Comparison of ENCODE assay signal across 19 cellular contexts in the genomic region with DNA sequence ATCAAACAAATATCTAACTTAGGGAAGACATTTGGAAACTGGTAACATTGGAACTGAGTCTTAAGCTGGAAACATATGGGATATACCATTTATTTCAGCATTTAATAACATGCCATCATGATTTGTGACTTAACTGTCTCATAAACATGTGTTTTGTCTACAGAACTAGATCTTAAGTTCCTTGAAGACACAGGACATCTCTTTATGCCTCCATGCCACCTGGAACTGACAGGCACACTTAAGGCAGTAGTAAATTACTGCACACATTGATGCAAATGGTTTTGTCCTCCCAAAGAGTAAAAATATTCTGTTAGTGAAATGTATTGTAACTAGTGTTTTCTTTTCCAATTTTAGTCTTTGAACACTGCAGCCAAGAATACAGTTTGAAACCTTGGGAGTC. TPM values are rescaled to one million over a fixed set of nuclear protein-coding genes. Genes with fewer than 3 reads are reported as not detected.
DNase-seq lines count a peak whose midpoint lies in the region; ATAC-seq, FAIRE-seq and TF ChIP-seq lines count a peak whose summit lies in the region.
"Had no signal": no experiment of that assay in that cellular context is flagged by ENCODE, and none has a peak within 500 bp of the region (broad histone marks: within the 10 kb centered on the region; RNA-seq: fewer than 3 reads in every experiment).

No MANE protein-coding gene starts in this region.

- peaks cover 6% of the 10 kb centered on the region for H3K27me3 ChIP-seq in Loucy (ENCODE audit: insufficient read depth, low read length, poor library complexity, severe bottlenecking)
- no peaks in the 10 kb centered on the region for H3K27me3 ChIP-seq in K562 (ENCODE audit: control insufficient read depth in 2 of 2, insufficient read depth in 2 of 2, low read length in 2 of 2)
- no peaks in the 10 kb centered on the region for H3K27me3 ChIP-seq in smooth muscle cell (ENCODE audit: low read depth)
- H3K27me3 ChIP-seq: BLaER1, Peyer's patch, SJSA1 had no signal

- H3K9me1 ChIP-seq in K562 (ENCODE audit: control insufficient read depth, insufficient read depth, low read length): no peaks in the 10 kb centered on the region

- no peak for FAIRE-seq in K562 (lab: Jason Lieb, UNC)
- FAIRE-seq: A204.1, D721Med, H54 had no signal

- H3F3A ChIP-seq in Loucy (ENCODE audit: low read depth): no peaks in the 10 kb centered on the region
- no peaks in the 10 kb centered on the region for H3F3A ChIP-seq in smooth muscle cell (ENCODE audit: low read depth)

- TF ChIP-seq POLR2A in K562 (conservative IDR thresholded peaks at IDR 0.05): no peak

- no peak for TF ChIP-seq RAD21 in K562 (CRISPR knock-in tag; conservative IDR thresholded peaks at IDR 0.05 in 1 of 2, IDR thresholded peaks at IDR 0.05 in 1 of 2)

- no peak overlapping the region for H3K9ac ChIP-seq in Loucy (ENCODE audit: low read depth, low read length, poor library complexity, severe bottlenecking)
- H3K9ac ChIP-seq in K562 (ENCODE audit: insufficient read depth in 1 of 2, low read depth in 2 of 2, low read length in 2 of 2): 0 out of 4 replicates have a peak overlapping the region, but pooled peaks of 1 of the 2 experiments have one; percentile 96
- H3K9ac ChIP-seq in smooth muscle cell (ENCODE audit: low read depth): no peak overlapping the region
- H3K9ac ChIP-seq: BLaER1 had no signal

- CTCF ChIA-PET in K562 (lab: Yijun Ruan, JAX; ENCODE audit: low intra/inter-chr PET ratio): no interaction called here

- H3K36me3 Mint-ChIP-seq in activated naive CD8-positive, alpha-beta T cell treated with anti-CD3 and anti-CD28 coated beads, Interleukin-2, amount 10 ng/mL, durations not matched to agents 7 days and 5 days: peaks cover 10% of the 10 kb centered on the region
- peaks cover 26% of the 10 kb centered on the region for H3K36me3 Mint-ChIP-seq in activated naive CD8-positive, alpha-beta T cell treated with anti-CD3 and anti-CD28 coated beads, Interleukin-2, amount 50 U/mL, for 24 hours (ENCODE audit: low read depth)

- H3K9me3 Mint-ChIP-seq in activated naive CD8-positive, alpha-beta T cell treated with anti-CD3 and anti-CD28 coated beads, Interleukin-2, amount 10 ng/mL, durations not matched to agents 7 days and 5 days: no peaks in the 10 kb centered on the region
- no peaks in the 10 kb centered on the region for H3K9me3 Mint-ChIP-seq in activated naive CD8-positive, alpha-beta T cell treated with anti-CD3 and anti-CD28 coated beads, Interleukin-2, amount 50 U/mL, for 24 hours
- H3K9me3 Mint-ChIP-seq: CD8-positive, alpha-beta memory T cell had no signal

- intact Hi-C loops in K562 (cut with micrococcal nuclease): loop anchor here (5.0 kb wide), 1 partner anchor 329 kb away; a partner anchor contains a TSS

- H4K20me1 ChIP-seq in Loucy (ENCODE audit: insufficient read depth, low read length, poor library complexity, severe bottlenecking): peaks cover 9% of the 10 kb centered on the region
- peaks cover 5% of the 10 kb centered on the region; the same call in 1 of the 2 replicates for H4K20me1 ChIP-seq in K562 (replicated peaks; ENCODE audit: control insufficient read depth, insufficient read depth, low read length)
- H4K20me1 ChIP-seq in smooth muscle cell (ENCODE audit: low read depth): no peaks in the 10 kb centered on the region
- H4K20me1 ChIP-seq: BLaER1 had no signal

- H3K4me2 ChIP-seq in Loucy (ENCODE audit: low read depth, low read length, poor library complexity, severe bottlenecking) (no peak overlapping the region), K562 (ENCODE audit: insufficient read depth, low read length) (no peak overlapping the region), smooth muscle cell (no peak overlapping the region)

- in situ Hi-C loops in K562 (cut with MboI): no loop called here

- no peak for TF ChIP-seq CTCF in Loucy (conservative IDR thresholded peaks at IDR 0.05; ENCODE audit: low read length)
- TF ChIP-seq CTCF in K562 (IDR thresholded peaks at IDR 0.05 in 2 of 3, conservative IDR thresholded peaks at IDR 0.05 in 1 of 3; ENCODE audit: insufficient read depth in 2 of 3, low read depth in 1 of 3, low read length in 3 of 3): no peak
- no peak for TF ChIP-seq CTCF in smooth muscle cell (IDR thresholded peaks at IDR 0.05; ENCODE audit: borderline replicate concordance, insufficient read depth, poor library complexity, severe bottlenecking)

- H3K27ac Mint-ChIP-seq in activated naive CD8-positive, alpha-beta T cell treated with anti-CD3 and anti-CD28 coated beads, Interleukin-2, amount 10 ng/mL, durations not matched to agents 7 days and 5 days: no peak overlapping the region
- no peak overlapping the region for H3K27ac Mint-ChIP-seq in activated naive CD8-positive, alpha-beta T cell treated with anti-CD3 and anti-CD28 coated beads, Interleukin-2, amount 50 U/mL, for 24 hours

- no peaks in the 10 kb centered on the region for H3K9me2 ChIP-seq in Loucy (replicated peaks; ENCODE audit: low read depth, low read length)

- H3K27me3 Mint-ChIP-seq in activated naive CD8-positive, alpha-beta T cell treated with anti-CD3 and anti-CD28 coated beads, Interleukin-2, amount 10 ng/mL, durations not matched to agents 7 days and 5 days: peaks cover 3% of the 10 kb centered on the region
- no peaks in the 10 kb centered on the region for H3K27me3 Mint-ChIP-seq in activated naive CD8-positive, alpha-beta T cell treated with anti-CD3 and anti-CD28 coated beads, Interleukin-2, amount 50 U/mL, for 24 hours

- POLR2A ChIA-PET in activated naive CD8-positive, alpha-beta T cell treated with anti-CD3 and anti-CD28 coated beads, Interleukin-2, amount 10 ng/mL, durations not matched to agents 7 days and 5 days (lab: Charles Lee): no interaction called here
- POLR2A ChIA-PET in K562 (lab: Yijun Ruan, JAX): interaction anchor here (0.6 to 1.4 kb wide), 4 partner anchors 8 to 295 kb away, joined by 3 to 4 read pairs (median 3); no protein-coding TSS in a partner anchor

- H3K27ac ChIP-seq in K562 (ENCODE audit: extremely low read depth, low read depth, low read length) (no peak overlapping the region; the same call in 2 of the 3 replicates), smooth muscle cell (ENCODE audit: low read depth) (no peak overlapping the region)
- H3K27ac ChIP-seq: BLaER1, Peyer's patch had no signal

- DNase-seq in activated naive CD8-positive, alpha-beta T cell treated with anti-CD3 and anti-CD28 coated beads, Interleukin-2, amount 10 ng/mL, durations not matched to agents 7 days and 5 days: no peak
- DNase-seq in activated naive CD8-positive, alpha-beta T cell treated with anti-CD3 and anti-CD28 coated beads, Interleukin-2, amount 50 U/mL, for 24 hours: no peak
- DNase-seq in K562 (ENCODE audit: extremely low read depth in 1 of 4, low spot score in 3 of 4): no peak
- no peak for DNase-seq in smooth muscle cell (lab: John Stamatoyannopoulos, UW; ENCODE audit: unreplicated experiment)
- DNase-seq in NCI-H1436 (lab: John Stamatoyannopoulos, UW): no peak
- no peak for DNase-seq in NCI-H1694 treated with DMSO at 0.1 percent for 48 hours (lab: John Stamatoyannopoulos, UW)
- DNase-seq: CD8-positive, alpha-beta memory T cell; MM.1S; NCI-H1092 treated with DMSO at 0.1 percent for 48 hours; NCI-H1694; NCI-H524; Peyer's patch had no signal

- no peak for ATAC-seq in activated naive CD8-positive, alpha-beta T cell treated with anti-CD3 and anti-CD28 coated beads, Interleukin-2, amount 10 ng/mL, durations not matched to agents 7 days and 5 days (ENCODE audit: low read depth)
- no peak for ATAC-seq in activated naive CD8-positive, alpha-beta T cell treated with anti-CD3 and anti-CD28 coated beads, Interleukin-2, amount 50 U/mL, for 24 hours
- ATAC-seq in K562 (no peak), GM18873 (IDR thresholded peaks at IDR 0.05; ENCODE audit: low FRiP score, unreplicated experiment) (no peak)

- H3K79me2 ChIP-seq in Loucy (ENCODE audit: insufficient read depth, low read length) (peaks cover 32% of the 10 kb centered on the region), K562 (ENCODE audit: control insufficient read depth, insufficient read depth, low read length) (peaks cover 34% of the 10 kb centered on the region), smooth muscle cell (ENCODE audit: low read depth) (no peaks in the 10 kb centered on the region)

- H3K4me1 ChIP-seq in Loucy (ENCODE audit: insufficient read depth, low read length, poor library complexity, severe bottlenecking): peaks cover 22% of the 10 kb centered on the region
- H3K4me1 ChIP-seq in K562 (replicated peaks in 1 of 2; ENCODE audit: control insufficient read depth in 2 of 2, insufficient read depth in 2 of 2, low read length in 2 of 2): peaks cover 8 to 18% of the 10 kb centered on the region in 2 experiments; a peak in 3 of 5 replicates
- H3K4me1 ChIP-seq in smooth muscle cell (ENCODE audit: low read depth): peaks cover 8% of the 10 kb centered on the region

- TF ChIP-seq EP300 in K562 (IDR thresholded peaks at IDR 0.05; ENCODE audit: low read length): no peak

- peak overlapping the region; percentile 97 for H3K4me3 Mint-ChIP-seq in activated naive CD8-positive, alpha-beta T cell treated with anti-CD3 and anti-CD28 coated beads, Interleukin-2, amount 10 ng/mL, durations not matched to agents 7 days and 5 days
- no peak overlapping the region for H3K4me3 Mint-ChIP-seq in activated naive CD8-positive, alpha-beta T cell treated with anti-CD3 and anti-CD28 coated beads, Interleukin-2, amount 50 U/mL, for 24 hours

- H3K36me3 ChIP-seq in Loucy (ENCODE audit: insufficient read depth, low read length): peaks cover 4% of the 10 kb centered on the region; the same call in 1 of the 2 replicates
- peaks cover 25% of the 10 kb centered on the region for H3K36me3 ChIP-seq in K562 (ENCODE audit: control insufficient read depth, insufficient read depth, low read length)
- no peaks in the 10 kb centered on the region for H3K36me3 ChIP-seq in smooth muscle cell (ENCODE audit: low read depth)
- H3K36me3 ChIP-seq: Peyer's patch had no signal

- H3K9me3 ChIP-seq in Loucy (ENCODE audit: insufficient read depth, low read depth, low read length) (no peaks in the 10 kb centered on the region), K562 (replicated peaks; ENCODE audit: control insufficient read depth, insufficient read depth, low read depth, low read length) (no peaks in the 10 kb centered on the region), smooth muscle cell (replicated peaks; ENCODE audit: low read depth) (no peaks in the 10 kb centered on the region)
- H3K9me3 ChIP-seq: BLaER1, Peyer's patch, SJSA1 had no signal

- no peak overlapping the region for H3K4me3 ChIP-seq in Loucy (ENCODE audit: low read length, poor library complexity, severe bottlenecking)
- H3K4me3 ChIP-seq in K562: no peak overlapping the region
- H3K4me3 ChIP-seq in smooth muscle cell: no peak overlapping the region
- H3K4me3 ChIP-seq: BLaER1, Peyer's patch, SJSA1 had no signal

- H3K4me1 Mint-ChIP-seq in activated naive CD8-positive, alpha-beta T cell treated with anti-CD3 and anti-CD28 coated beads, Interleukin-2, amount 10 ng/mL, durations not matched to agents 7 days and 5 days: peaks cover 23% of the 10 kb centered on the region
- peaks cover 28% of the 10 kb centered on the region for H3K4me1 Mint-ChIP-seq in activated naive CD8-positive, alpha-beta T cell treated with anti-CD3 and anti-CD28 coated beads, Interleukin-2, amount 50 U/mL, for 24 hours

- peak overlapping the region; percentile 51; the same call in 1 of the 2 replicates for H2AFZ ChIP-seq in Loucy (ENCODE audit: low read length)
- peak overlapping the region; percentile 99 for H2AFZ ChIP-seq in K562 (ENCODE audit: low read depth, low read length)
- H2AFZ ChIP-seq in smooth muscle cell (ENCODE audit: low read depth): peak overlapping the region; percentile 99

- BruUV-seq in K562 (replicated peaks; lab: Mats Ljungman, UMichigan): no TSS peak

RNA-seq across cellular contexts. Expression of a gene that starts 1.6 kb away (rescaled TPM):
- total RNA-seq in activated naive CD8-positive, alpha-beta T cell treated with anti-CD3 and anti-CD28 coated beads, Interleukin-2, amount 10 ng/mL, durations not matched to agents 7 days and 5 days: 10 to 100 TPM; 29.0 to 32.7 TPM
- total RNA-seq in K562 (2011; cell fraction: chromatin; rRNA removed; ENCODE audit: low replicate concordance): 64.7 and 140 TPM in 2 replicates
- 34.7 and 43.2 TPM in 2 replicates for total RNA-seq in K562 (2011; cell fraction: nucleolus; rRNA removed)
- total RNA-seq in K562 (2011; cell fraction: nucleoplasm; rRNA removed): 35.2 and 47.5 TPM in 2 replicates
- total RNA-seq in K562 (2014; rRNA removed): 79.6 and 95.1 TPM in 2 replicates
- 125 and 135 TPM in 2 replicates for total RNA-seq in K562 (2014; rRNA removed; fragmentation: Illumina TruSeq; extraction: Trizol)
- 101 and 108 TPM in 2 replicates for total RNA-seq in K562 (2015; rRNA removed; fragmentation: Illumina TruSeq; extraction: Trizol)
- total RNA-seq in K562 (2021): 101 and 107 TPM in 2 replicates
- 54.6 and 65.9 TPM in 2 replicates for polyA plus RNA-seq in K562 (2011; rRNA removed)
- polyA plus RNA-seq in K562 (2011; cell fraction: cytosol; rRNA removed): 17.0 and 30.4 TPM in 2 replicates
- 31.9 and 42.5 TPM in 2 replicates for polyA plus RNA-seq in K562 (2011; cell fraction: nucleus; rRNA removed)
- 36.8 and 61.1 TPM in 2 replicates for polyA plus RNA-seq in K562 (2012)
- polyA plus RNA-seq in K562 (2014; fragmentation: Illumina TruSeq; extraction: Trizol): 105 and 116 TPM in 2 replicates
- polyA plus RNA-seq in K562 (2014; fragmentation: Nextera tagmentation; extraction: Ambion mirVana): 10 to 100 TPM; 36.0 to 83.9 TPM
- 69.5 and 71.9 TPM in 2 replicates for polyA plus RNA-seq in K562 (2014; rRNA removed)
- 154 and 157 TPM in 2 replicates for polyA minus RNA-seq in K562 (2011; rRNA and poly(A)+ RNA removed)
- polyA minus RNA-seq in K562 (2011; cell fraction: cytosol; rRNA and poly(A)+ RNA removed): 48.3 and 58.5 TPM in 2 replicates
- polyA minus RNA-seq in K562 (2011; cell fraction: nucleus; rRNA and poly(A)+ RNA removed): 39.0 and 66.5 TPM in 2 replicates
- 10.5 and 11.0 TPM in 2 replicates for total RNA-seq in smooth muscle cell
- polyA plus RNA-seq in smooth muscle cell: 3.8 and 7.5 TPM in 2 replicates
